Comparison of ENCODE assay signal across 1 cellular context in genomic region chr17:81386646-81387234, GRCh38.
TF ChIP-seq lines count a peak whose summit lies in the region.

No MANE protein-coding gene starts in this region.

TF ChIP-seq in HepG2, 621 proteins besides CTCF, POLR2A, EP300 and RAD21 (continued from another document and continues in another):
- TF ChIP-seq KIAA2018 (CRISPR knock-in tag; IDR thresholded peaks at IDR 0.05; ENCODE audit: borderline replicate concordance) (no peak), ZNF607 (CRISPR knock-in tag; IDR thresholded peaks at IDR 0.05; ENCODE audit: borderline replicate concordance) (no peak), ZNF503 (CRISPR knock-in tag; IDR thresholded peaks at IDR 0.05) (peak; percentile 42; the same call in 1 of the 2 replicates), ZNF382 (CRISPR knock-in tag; IDR thresholded peaks at IDR 0.05; ENCODE audit: borderline replicate concordance) (no peak), ZBTB10 (CRISPR knock-in tag; IDR thresholded peaks at IDR 0.05; ENCODE audit: borderline replicate concordance) (0 out of 2 replicates have a peak, but pooled peaks have one; percentile 45), SP1 (IDR thresholded peaks at IDR 0.05) (no peak), SP1 (CRISPR knock-in tag; IDR thresholded peaks at IDR 0.05) (no peak), HMGXB4 (CRISPR knock-in tag; IDR thresholded peaks at IDR 0.05; ENCODE audit: borderline replicate concordance in 1 of 2, low read depth in 1 of 2) (no peak; a peak in 1 of 4 replicates), CREB1 (IDR thresholded peaks at IDR 0.05) (no peak), CREB1 (CRISPR knock-in tag; IDR thresholded peaks at IDR 0.05) (no peak), ZNF274 (CRISPR knock-in tag; IDR thresholded peaks at IDR 0.05) (0 out of 2 replicates have a peak, but pooled peaks have one; percentile 29), CHCHD3 (CRISPR knock-in tag; IDR thresholded peaks at IDR 0.05) (no peak), ATM (IDR thresholded peaks at IDR 0.05; ENCODE audit: borderline replicate concordance) (no peak), ZSCAN9 (CRISPR knock-in tag; IDR thresholded peaks at IDR 0.05; ENCODE audit: borderline replicate concordance) (no peak), ZNF44 (CRISPR knock-in tag; IDR thresholded peaks at IDR 0.05) (no peak), ZFP62 (CRISPR knock-in tag; IDR thresholded peaks at IDR 0.05) (no peak), MXD3 (CRISPR knock-in tag; IDR thresholded peaks at IDR 0.05) (no peak; the same call in 1 of the 2 replicates), ARNT2 (CRISPR knock-in tag; IDR thresholded peaks at IDR 0.05; ENCODE audit: low read depth) (no peak), ZNF597 (CRISPR knock-in tag; IDR thresholded peaks at IDR 0.05) (no peak), ATF1 (CRISPR knock-in tag; IDR thresholded peaks at IDR 0.05) (no peak), ZFP36 (IDR thresholded peaks at IDR 0.05; ENCODE audit: borderline replicate concordance, low read depth, low read length, partially characterized antibody) (no peak), HOXD1 (CRISPR knock-in tag; IDR thresholded peaks at IDR 0.05) (no peak), ZNF609 (CRISPR knock-in tag; IDR thresholded peaks at IDR 0.05; ENCODE audit: borderline replicate concordance) (no peak), ATF3 (CRISPR knock-in tag; IDR thresholded peaks at IDR 0.05) (no peak), RFXAP (CRISPR knock-in tag; IDR thresholded peaks at IDR 0.05; ENCODE audit: borderline replicate concordance) (no peak), ZNF891 (CRISPR knock-in tag; IDR thresholded peaks at IDR 0.05) (no peak), HNF1B (CRISPR knock-in tag; IDR thresholded peaks at IDR 0.05) (no peak), SAFB2 (CRISPR knock-in tag; IDR thresholded peaks at IDR 0.05; ENCODE audit: borderline replicate concordance, low read depth) (no peak), AGO2 (optimal IDR thresholded peaks at IDR 0.05; ENCODE audit: low read depth, low read length) (no peak), FOSL2 (CRISPR knock-in tag; IDR thresholded peaks at IDR 0.05) (no peak)
